Comparison of ENCODE assay signal across 8 cellular contexts in genomic region chr20:3786126-3786484, GRCh38. TPM values are rescaled to one million over a fixed set of nuclear protein-coding genes. Genes with fewer than 3 reads are reported as not detected.
DNase-seq lines count a peak whose midpoint lies in the region; ATAC-seq, FAIRE-seq and TF ChIP-seq lines count a peak whose summit lies in the region.

No MANE protein-coding gene starts in this region.

- no peak overlapping the region for H2BK15ac ChIP-seq in mesenchymal stem cell (ENCODE audit: low read depth, poor library complexity, severe bottlenecking)

- H3K4me1 ChIP-seq in mesenchymal stem cell (ENCODE audit: control insufficient read depth, insufficient read depth, low read depth, low read length) (peaks cover 32% of the 10 kb centered on the region), thyroid gland (peaks cover 17 to 39% of the 10 kb centered on the region in 2 donors)

- peak overlapping the region in 1 of 2 experiments; percentile 61 for H2BK12ac ChIP-seq in mesenchymal stem cell (ENCODE audit: low read length in 2 of 2)

- peak overlapping the region; percentile 94 for H2BK120ac ChIP-seq in mesenchymal stem cell (ENCODE audit: low read depth, low read length)

- intact Hi-C loops in thyroid gland (cut with DNase I), result no loop called here

- no peak overlapping the region for H4K8ac ChIP-seq in mesenchymal stem cell (ENCODE audit: low read length)

- peaks cover 18% of the 10 kb centered on the region for H3K79me1 ChIP-seq in mesenchymal stem cell (replicated peaks; ENCODE audit: low read length, poor library complexity, severe bottlenecking)

- H3K27ac ChIP-seq in mesenchymal stem cell (ENCODE audit: low read length, poor library complexity, severe bottlenecking), result no peak overlapping the region
- H3K27ac ChIP-seq in thyroid gland, result peak overlapping the region; percentile 56 to 78 (median 57)

- no peaks in the 10 kb centered on the region for H3K27me3 ChIP-seq in mesenchymal stem cell (ENCODE audit: control insufficient read depth in 1 of 2, insufficient read depth in 1 of 2, low read length in 2 of 2)
- no peaks in the 10 kb centered on the region for H3K27me3 ChIP-seq in thyroid gland

- ATAC-seq in GM19351 (IDR thresholded peaks at IDR 0.05; ENCODE audit: unreplicated experiment), result peak; percentile 29

- peak overlapping the region in 1 of 2 experiments; percentile 86 for H3K4ac ChIP-seq in mesenchymal stem cell (ENCODE audit: low read depth in 1 of 2, low read length in 2 of 2)

- H3K4me2 ChIP-seq in mesenchymal stem cell (ENCODE audit: low read length, poor library complexity, severe bottlenecking), result peak overlapping the region; percentile 81

- no peak for TF ChIP-seq POLR2A in thyroid gland (IDR thresholded peaks at IDR 0.05)

- H2AFZ ChIP-seq in mesenchymal stem cell (ENCODE audit: low read depth, low read length), result peak overlapping the region; percentile 77

- peak overlapping the region; percentile 44 for H2AK5ac ChIP-seq in mesenchymal stem cell (ENCODE audit: low read length, severe bottlenecking)

- H3K14ac ChIP-seq in mesenchymal stem cell (ENCODE audit: low read length in 2 of 2), result peak overlapping the region in 1 of 2 experiments; percentile 85

- H3K36me3 ChIP-seq in mesenchymal stem cell (ENCODE audit: control insufficient read depth in 1 of 2, insufficient read depth in 2 of 2, low read depth in 1 of 2, low read length in 2 of 2), result peaks cover 23 to 29% of the 10 kb centered on the region in 2 experiments
- H3K36me3 ChIP-seq in thyroid gland, result no peaks in the 10 kb centered on the region

- H3K18ac ChIP-seq in mesenchymal stem cell (ENCODE audit: low read depth in 1 of 2, low read length in 2 of 2), result peak overlapping the region; percentile 10 to 93

- 4% methylated on average over 30 of the region's 35 CpGs for WGBS in mesenchymal stem cell
- WGBS in thyroid gland, 2 donors, result 0% methylated on average over 13 of the region's 35 CpGs; no CpG with 5 or more reads in 1 of the 2 donors

- TF ChIP-seq CTCF in thyroid gland (IDR thresholded peaks at IDR 0.05), result no peak

- FAIRE-seq in HTR-8/SVneo (lab: Jason Lieb, UNC), result peak; percentile 77

- peak overlapping the region in 1 of 2 experiments; percentile 61 for H3K23ac ChIP-seq in mesenchymal stem cell (ENCODE audit: low read length in 2 of 2)

- no peaks in the 10 kb centered on the region for H3K9me3 ChIP-seq in mesenchymal stem cell (ENCODE audit: control insufficient read depth, low read length)
- no peaks in the 10 kb centered on the region for H3K9me3 ChIP-seq in thyroid gland

- H3K9ac ChIP-seq in mesenchymal stem cell (ENCODE audit: low read length), result peak overlapping the region; percentile 87

- no peak overlapping the region for H4K91ac ChIP-seq in mesenchymal stem cell (ENCODE audit: low read length)

- DNase-seq in COLO668 (lab: John Stamatoyannopoulos, UW; ENCODE audit: unreplicated experiment) (peak; percentile 79), HTR-8/SVneo (ENCODE audit: insufficient read length, low spot score) (no peak), T-helper 9 cell (peak; percentile 28), dermis blood vessel endothelial cell (peak; percentile 79), mesenchymal stem cell (peak; percentile 69), thyroid gland (peak; percentile 54 to 58)
- no peak for DNase-seq in central memory CD4-positive, alpha-beta T cell

- H2BK5ac ChIP-seq in mesenchymal stem cell (ENCODE audit: low read depth, low read length, poor library complexity, severe bottlenecking), result no peak overlapping the region

- H3K4me3 ChIP-seq in mesenchymal stem cell (ENCODE audit: insufficient read depth in 1 of 2, low read depth in 1 of 2, low read length in 2 of 2) (peak overlapping the region; percentile 56 to 88), thyroid gland (replicated peaks in 1 of 3) (peak overlapping the region; percentile 31 to 60 (median 37))

RNA-seq across cellular contexts. Expression of gene CENPB, which starts 0.4 kb away (rescaled TPM):
- 115 and 124 TPM in 2 replicates for total RNA-seq in dermis blood vessel endothelial cell
- 38.0 TPM for polyA plus RNA-seq in mesenchymal stem cell (2013, experiment 1 of 2)
- polyA plus RNA-seq in mesenchymal stem cell (2013, experiment 2 of 2), result 38.0 TPM
- total RNA-seq in thyroid gland, result 10 to 100 TPM; 64.8 to 94.9 (median 80.8) TPM

RNA-seq across cellular contexts. Expression of gene SPEF1, which starts 4.9 kb away (rescaled TPM):
- total RNA-seq in dermis blood vessel endothelial cell (0.05 TPM in 1 of 2 replicates, not detected in the other), thyroid gland (1 to 10 TPM in 3 of 4 donors, under 1 TPM in 1; 0.13 to 2.5 (median 2.0) TPM)
- 0.07 TPM for polyA plus RNA-seq in mesenchymal stem cell (2013, experiment 1 of 2)
- polyA plus RNA-seq in mesenchymal stem cell (2013, experiment 2 of 2), result 0.07 TPM

RNA-seq across cellular contexts. Expression of gene CDC25B, which starts 10.0 kb away (rescaled TPM):
- total RNA-seq in dermis blood vessel endothelial cell, result 28.8 and 91.1 TPM in 2 replicates
- polyA plus RNA-seq in mesenchymal stem cell (2013, experiment 1 of 2), result 97.9 TPM
- 95.2 TPM for polyA plus RNA-seq in mesenchymal stem cell (2013, experiment 2 of 2)
- total RNA-seq in thyroid gland, result 10 to 100 TPM; 23.7 to 43.9 (median 27.8) TPM

RNA-seq across cellular contexts. Expression of gene ADISSP, which starts 18.6 kb away (rescaled TPM):
- total RNA-seq in dermis blood vessel endothelial cell (12.1 and 34.7 TPM in 2 replicates), thyroid gland (10 to 100 TPM; 11.6 to 17.0 (median 16.3) TPM)
- 39.5 TPM for polyA plus RNA-seq in mesenchymal stem cell (2013, experiment 1 of 2)
- polyA plus RNA-seq in mesenchymal stem cell (2013, experiment 2 of 2), result 36.9 TPM

RNA-seq across cellular contexts. Expression of gene AP5S1, which starts 34.2 kb away (rescaled TPM):
- 22.3 and 31.6 TPM in 2 replicates for total RNA-seq in dermis blood vessel endothelial cell
- polyA plus RNA-seq in mesenchymal stem cell (2013, experiment 1 of 2), result 9.4 TPM
- 9.5 TPM for polyA plus RNA-seq in mesenchymal stem cell (2013, experiment 2 of 2)
- total RNA-seq in thyroid gland, result 10 to 100 TPM; 16.0 to 46.3 (median 35.0) TPM

Comparison
In these comparisons a context has a peak if more than half of its experiments do, and no peak if none do; other contexts are left out.
1. DNase-seq: peak in COLO668 (single experiment), T-helper 9 cell (single experiment), dermis blood vessel endothelial cell (single experiment), mesenchymal stem cell (single experiment) and thyroid gland (2 of 2); none in HTR-8/SVneo (single experiment) and central memory CD4-positive, alpha-beta T cell (single experiment).